16 cellular contexts compared by ENCODE assay signal in the genomic region with DNA sequence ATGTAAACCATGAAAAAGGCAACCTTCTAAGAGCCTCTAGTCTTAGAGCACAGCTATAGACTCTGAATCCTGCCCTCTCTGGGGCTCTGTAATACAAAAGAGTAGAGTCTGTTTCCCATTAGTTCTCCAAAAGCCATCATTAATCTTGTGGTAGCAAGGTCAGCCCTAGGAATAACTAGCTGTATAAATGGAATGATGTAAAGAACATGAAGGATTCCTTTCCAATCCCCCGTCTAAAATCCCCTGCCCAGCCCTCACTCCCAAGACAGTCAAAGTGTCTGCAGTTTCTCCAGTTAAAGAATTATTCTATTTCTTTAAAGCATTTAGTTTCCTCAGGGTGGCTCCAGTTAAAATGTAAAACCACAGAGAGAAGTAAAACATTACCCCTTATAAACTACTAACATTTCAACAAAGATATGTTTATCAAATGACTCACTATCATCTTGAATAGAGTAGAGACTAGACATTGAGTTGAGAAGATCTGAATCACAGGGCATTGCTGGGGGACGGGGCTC.
DNase-seq lines count a peak whose midpoint lies in the region; ATAC-seq, FAIRE-seq and TF ChIP-seq lines count a peak whose summit lies in the region.
"Had no signal": no experiment of that assay in that cellular context is flagged by ENCODE, and none has a peak within 500 bp of the region (broad histone marks: within the 10 kb centered on the region; RNA-seq: fewer than 3 reads in every experiment).

No MANE protein-coding gene starts in this region.

- H3K79me2 ChIP-seq in HepG2 (ENCODE audit: insufficient read depth, low read length) = no peaks in the 10 kb centered on the region

- CTCF ChIA-PET in HepG2 (lab: Yijun Ruan, JAX; ENCODE audit: low intra/inter-chr PET ratio, low total read pairs) = no interaction called here

- H3K27me3 ChIP-seq in liver (ENCODE audit: control insufficient read depth in 4 of 4, insufficient read depth in 4 of 4, low read length in 3 of 4) (no peaks in the 10 kb centered on the region), HepG2 (ENCODE audit: control insufficient read depth in 1 of 2, insufficient read depth in 2 of 2, low read length in 2 of 2) (0 out of 5 replicates have a peak, but pooled peaks cover 0 to 2% of the 10 kb centered on the region in 2 experiments), brain microvascular endothelial cell (replicated peaks) (no peaks in the 10 kb centered on the region)
- H3K27me3 ChIP-seq: gastroesophageal sphincter, thyroid gland had no signal

- TF ChIP-seq RAD21 in liver (IDR thresholded peaks at IDR 0.05) (no peak), HepG2 (CRISPR knock-in tag; IDR thresholded peaks at IDR 0.05) (no peak)

- TF ChIP-seq EP300 in HepG2 (IDR thresholded peaks at IDR 0.05; ENCODE audit: low read depth in 2 of 2, low read length in 2 of 2) (no peak), HepG2 (CRISPR knock-in tag; IDR thresholded peaks at IDR 0.05; ENCODE audit: borderline replicate concordance) (no peak)

- in situ Hi-C loops in HepG2 (cut with HindIII; ENCODE audit: extremely low pct_ligation_motif_present, low pct_unique_long_range_greater_than_20kb) = no loop called here
- in situ Hi-C loops in brain microvascular endothelial cell (cut with HindIII; ENCODE audit: low pct_ligation_motif_present, low sequenced_read_pairs) = no loop called here

- H3K9me3 ChIP-seq in liver (ENCODE audit: control insufficient read depth in 4 of 4, low read length in 3 of 4) (no peaks in the 10 kb centered on the region), HepG2 (ENCODE audit: low read length) (no peaks in the 10 kb centered on the region)
- H3K9me3 ChIP-seq: gastroesophageal sphincter, thyroid gland had no signal

- ATAC-seq in HepG2 (no peak), GM21423 (IDR thresholded peaks at IDR 0.05; ENCODE audit: unreplicated experiment) (no peak), GM21825 (IDR thresholded peaks at IDR 0.05; ENCODE audit: unreplicated experiment) (no peak), GM21381 (IDR thresholded peaks at IDR 0.05; ENCODE audit: unreplicated experiment) (no peak)
- ATAC-seq: activated CD4-positive, CD25-positive, alpha-beta regulatory T cell treated with anti-CD3 and anti-CD28 coated beads, Interleukin-2, amount 50 U/mL, for 24 hours; gastroesophageal sphincter had no signal

- H4K20me1 ChIP-seq in HepG2 (ENCODE audit: insufficient read depth, low read length) = no peaks in the 10 kb centered on the region

- POLR2A ChIA-PET in HepG2 (lab: Yijun Ruan, JAX) = no interaction called here

- H3K4me3 ChIP-seq in liver (ENCODE audit: low read depth in 1 of 3, low read length in 3 of 3) (no peak overlapping the region), HepG2 (replicated peaks in 1 of 3; ENCODE audit: insufficient read depth in 1 of 3, low read depth in 2 of 3, low read length in 3 of 3) (no peak overlapping the region), brain microvascular endothelial cell (ENCODE audit: low read depth, low read length) (no peak overlapping the region)
- H3K4me3 ChIP-seq: gastroesophageal sphincter, thyroid gland had no signal

- no peak overlapping the region for H2AFZ ChIP-seq in HepG2 (ENCODE audit: low read length)

- no TSS peak for BruUV-seq in HepG2 (replicated peaks; lab: Mats Ljungman, UMichigan)

- TF ChIP-seq CTCF in liver (IDR thresholded peaks at IDR 0.05; ENCODE audit: low read depth, low read length, missing input control) (no peak), HepG2 (CRISPR knock-in tag; IDR thresholded peaks at IDR 0.05) (no peak), brain microvascular endothelial cell (IDR thresholded peaks at IDR 0.05; ENCODE audit: low read depth, low read length, missing control alignments) (no peak)

- H3K27ac ChIP-seq in liver (ENCODE audit: low read depth in 1 of 2, low read length in 2 of 2) = peak overlapping the region; percentile 50 to 78
- H3K27ac ChIP-seq in HepG2 (ENCODE audit: extremely low read length, insufficient read depth, low read length) = no peak overlapping the region
- peak overlapping the region; percentile 19 for H3K27ac ChIP-seq in brain microvascular endothelial cell
- H3K27ac ChIP-seq: gastroesophageal sphincter, thyroid gland had no signal

- no peak overlapping the region for H3K4me2 ChIP-seq in HepG2 (ENCODE audit: low read depth, low read length)

- no peak for FAIRE-seq in HepG2 (lab: Jason Lieb, UNC)
- FAIRE-seq: A204.1 had no signal

- H3K4me1 ChIP-seq in liver (ENCODE audit: control insufficient read depth in 4 of 4, insufficient read depth in 4 of 4, low read length in 3 of 4) (peaks cover 4 to 13% (median 10%) of the 10 kb centered on the region in 4 donors), HepG2 (ENCODE audit: insufficient read depth, low read length) (no peaks in the 10 kb centered on the region)
- H3K4me1 ChIP-seq: thyroid gland had no signal

- 88% methylated on average over 2 of the region's 2 CpGs for WGBS in liver
- 0% methylated on average over 2 of the region's 2 CpGs for WGBS in HepG2 (ENCODE audit: low lambda C conversion rate)

- DNase-seq in HepG2 (ENCODE audit: low spot score) (no peak), brain microvascular endothelial cell (peak; percentile 17), kidney tubule cell (ENCODE audit: low spot score) (peak; percentile 5), NAMALWA (ENCODE audit: low spot score) (no peak)
- DNase-seq: GF-D8, Karpas-422, NCI-H1694 treated with DMSO at 0.1 percent for 48 hours, SHP77, thyroid gland had no signal

- H3K9ac ChIP-seq in liver (ENCODE audit: low read depth in 1 of 2, low read length in 2 of 2) = no peak overlapping the region
- no peak overlapping the region for H3K9ac ChIP-seq in HepG2 (ENCODE audit: insufficient read depth, low read depth, low read length)

- intact Hi-C loops in HepG2 (cut with micrococcal nuclease; ENCODE audit: unreplicated experiment) = loop anchor here (1.0 kb wide), 1 partner anchor 44 kb away; no protein-coding TSS in a partner anchor

- no peaks in the 10 kb centered on the region for H3K36me3 ChIP-seq in liver (ENCODE audit: control insufficient read depth in 4 of 4, insufficient read depth in 3 of 4, low read depth in 1 of 4, low read length in 3 of 4)
- no peaks in the 10 kb centered on the region for H3K36me3 ChIP-seq in HepG2 (replicated peaks in 1 of 2; ENCODE audit: control insufficient read depth in 1 of 2, insufficient read depth in 2 of 2, low read length in 2 of 2)
- no peaks in the 10 kb centered on the region for H3K36me3 ChIP-seq in brain microvascular endothelial cell (replicated peaks)
- H3K36me3 ChIP-seq: gastroesophageal sphincter, thyroid gland had no signal

- TF ChIP-seq POLR2A in HepG2 (IDR thresholded peaks at IDR 0.05; ENCODE audit: insufficient read depth in 1 of 2, low read depth in 2 of 2, low read length in 2 of 2) = no peak

TF ChIP-seq in liver, 16 proteins besides CTCF, POLR2A, EP300 and RAD21 (continues in another document):
- no peak for TF ChIP-seq NR2F2 (IDR thresholded peaks at IDR 0.05)
- no peak for TF ChIP-seq TAF1 (conservative IDR thresholded peaks at IDR 0.05)
- no peak for TF ChIP-seq YY1 (IDR thresholded peaks at IDR 0.05)
- no peak for TF ChIP-seq HNF4G (IDR thresholded peaks at IDR 0.05)
- no peak for TF ChIP-seq GABPA (IDR thresholded peaks at IDR 0.05 in 1 of 2, conservative IDR thresholded peaks at IDR 0.05 in 1 of 2)

TF ChIP-seq in HepG2, 621 proteins besides CTCF, POLR2A, EP300 and RAD21:
- TF ChIP-seq NCOA5 (CRISPR knock-in tag; IDR thresholded peaks at IDR 0.05) (no peak), ZNF512B (CRISPR knock-in tag; IDR thresholded peaks at IDR 0.05; ENCODE audit: borderline replicate concordance) (no peak), SIN3B (IDR thresholded peaks at IDR 0.05; ENCODE audit: low read length) (no peak), TFDP2 (CRISPR knock-in tag; IDR thresholded peaks at IDR 0.05) (no peak), ZNF136 (CRISPR knock-in tag; IDR thresholded peaks at IDR 0.05; ENCODE audit: low read depth) (no peak), ZNF616 (CRISPR knock-in tag; IDR thresholded peaks at IDR 0.05; ENCODE audit: low read depth) (no peak)

Comparison
In these comparisons a context has a peak if more than half of its experiments do, and no peak if none do; other contexts are left out.
1. DNase-seq: peak in brain microvascular endothelial cell (single experiment) and kidney tubule cell (single experiment); none in HepG2 (single experiment) and NAMALWA (single experiment).